ENCODE assay signal across 8 cellular contexts in the genomic region with DNA sequence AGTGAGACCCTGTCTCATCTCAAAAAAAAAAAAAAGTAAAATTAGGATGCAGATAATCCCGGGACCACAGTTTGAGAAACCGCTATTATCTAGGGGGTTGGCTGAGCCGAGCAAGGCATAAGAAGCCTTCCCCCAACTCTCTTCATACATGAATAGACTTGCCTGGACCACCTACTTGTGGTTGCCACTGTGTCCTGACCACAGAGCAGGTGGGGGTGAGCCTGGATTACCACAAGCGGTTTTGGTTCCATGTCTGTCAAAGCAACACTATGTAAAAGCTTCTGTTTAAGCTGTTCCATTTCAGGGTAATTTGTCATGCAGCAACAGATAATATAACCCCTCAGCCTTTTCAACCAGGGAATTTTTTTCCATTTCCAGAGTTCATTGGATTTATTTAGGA.
DNase-seq lines count a peak whose midpoint lies in the region; ATAC-seq and TF ChIP-seq lines count a peak whose summit lies in the region.

No MANE protein-coding gene starts in this region.

- peaks cover 86% of the 10 kb centered on the region for H3K4me1 Mint-ChIP-seq in stimulated activated naive CD8-positive, alpha-beta T cell treated with anti-CD3 and anti-CD28 coated beads, Interleukin-15, amount 100 ng/mL, for 72 hours

- ATAC-seq in stimulated activated naive CD8-positive, alpha-beta T cell treated with anti-CD3 and anti-CD28 coated beads, Interleukin-15, amount 100 ng/mL, for 72 hours, result peak; percentile 37
- no peak for ATAC-seq in HG03571 (IDR thresholded peaks at IDR 0.05; ENCODE audit: unreplicated experiment)

- no peak overlapping the region for H3K4me3 ChIP-seq in choroid plexus epithelial cell (ENCODE audit: low read depth, low read length)

- H3K4me3 Mint-ChIP-seq in stimulated activated naive CD8-positive, alpha-beta T cell treated with anti-CD3 and anti-CD28 coated beads, Interleukin-15, amount 100 ng/mL, for 72 hours, result peak overlapping the region; percentile 56 to 68

- TF ChIP-seq CTCF in choroid plexus epithelial cell (conservative IDR thresholded peaks at IDR 0.05; ENCODE audit: low read depth, low read length), result no peak

- H3K27me3 Mint-ChIP-seq in stimulated activated naive CD8-positive, alpha-beta T cell treated with anti-CD3 and anti-CD28 coated beads, Interleukin-15, amount 100 ng/mL, for 72 hours, result peaks cover 16% of the 10 kb centered on the region

- H3K9me3 Mint-ChIP-seq in stimulated activated naive CD8-positive, alpha-beta T cell treated with anti-CD3 and anti-CD28 coated beads, Interleukin-15, amount 100 ng/mL, for 72 hours, result no peaks in the 10 kb centered on the region

- DNase-seq in activated effector memory CD4-positive, alpha-beta T cell treated with anti-CD3 and anti-CD28 coated beads, Interleukin-2, amount 50 U/mL, for 16 hours, result peak; percentile 72
- DNase-seq in activated effector memory CD4-positive, alpha-beta T cell treated with Interleukin-2 at 50 U/mL for 16 hours, result no peak
- DNase-seq in UCSD-AML1 (lab: John Stamatoyannopoulos, UW; ENCODE audit: unreplicated experiment) (peak; percentile 77), choroid plexus epithelial cell (ENCODE audit: low read depth) (peak; percentile 21), NCI-H2196 (lab: John Stamatoyannopoulos, UW; ENCODE audit: unreplicated experiment) (no peak), NCI-H526 treated with DMSO at 0.1 percent for 48 hours (lab: John Stamatoyannopoulos, UW) (no peak)
- DNase-seq in stimulated activated naive CD8-positive, alpha-beta T cell treated with anti-CD3 and anti-CD28 coated beads, Interleukin-15, amount 100 ng/mL, for 72 hours, result peak; percentile 74 to 83

- H3K27ac Mint-ChIP-seq in stimulated activated naive CD8-positive, alpha-beta T cell treated with anti-CD3 and anti-CD28 coated beads, Interleukin-15, amount 100 ng/mL, for 72 hours, result peak overlapping the region in 1 of 2 donors; percentile 91

Comparison
In these comparisons a context has a peak if more than half of its experiments do, and no peak if none do; other contexts are left out.
1. DNase-seq: peak in activated effector memory CD4-positive, alpha-beta T cell treated with anti-CD3 and anti-CD28 coated beads, Interleukin-2, amount 50 U/mL, for 16 hours (single experiment), UCSD-AML1 (single experiment), choroid plexus epithelial cell (single experiment) and stimulated activated naive CD8-positive, alpha-beta T cell treated with anti-CD3 and anti-CD28 coated beads, Interleukin-15, amount 100 ng/mL, for 72 hours (2 of 2); none in activated effector memory CD4-positive, alpha-beta T cell treated with Interleukin-2 at 50 U/mL for 16 hours (single experiment), NCI-H2196 (single experiment) and NCI-H526 treated with DMSO at 0.1 percent for 48 hours (single experiment).